In the genomic region with DNA sequence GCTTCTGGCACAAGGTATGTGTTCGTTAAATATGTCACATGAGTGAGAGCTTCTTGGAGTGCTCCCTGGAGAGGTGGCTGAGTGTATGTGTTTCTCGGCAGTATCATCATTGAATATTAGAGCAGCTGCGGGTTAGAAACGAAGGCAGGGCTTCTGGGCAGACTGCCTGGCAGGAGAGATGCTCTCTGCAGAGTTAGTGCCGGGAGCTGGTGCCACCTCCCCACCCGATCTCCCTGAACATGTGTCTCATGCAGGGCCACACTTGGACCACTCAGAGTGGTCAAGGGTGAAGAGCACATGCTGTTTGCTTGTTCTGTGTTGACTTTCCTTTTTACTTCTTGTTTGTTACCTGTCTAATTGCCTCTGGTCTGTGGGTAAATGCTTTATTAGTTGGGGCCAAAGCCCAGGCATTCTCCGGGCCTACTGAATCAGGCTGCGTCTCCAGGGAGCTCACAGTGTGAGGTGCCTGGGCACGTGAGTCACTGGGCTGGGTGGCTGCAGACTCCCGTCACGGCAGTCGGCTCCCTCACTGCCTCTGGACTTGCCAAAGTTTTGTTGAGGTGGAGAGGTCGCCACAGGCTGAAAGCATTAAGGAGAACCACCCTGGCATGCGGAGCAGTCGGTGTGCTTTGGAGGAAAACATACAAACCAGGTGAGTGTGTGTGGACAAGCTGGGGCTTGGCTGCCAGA, we compare ENCODE assay signal across 12 cellular contexts.
DNase-seq lines count a peak whose midpoint lies in the region; ATAC-seq, FAIRE-seq and TF ChIP-seq lines count a peak whose summit lies in the region.
"Had no signal": no experiment of that assay in that cellular context is flagged by ENCODE, and none has a peak within 500 bp of the region (broad histone marks: within the 10 kb centered on the region; RNA-seq: fewer than 3 reads in every experiment).

No MANE protein-coding gene starts in this region.

- H3K9ac ChIP-seq in astrocyte (ENCODE audit: low read length) (no peak overlapping the region), HepG2 (ENCODE audit: insufficient read depth, low read depth, low read length) (no peak overlapping the region)

- no peak overlapping the region for H3K27ac Mint-ChIP-seq in astrocyte (ENCODE audit: unreplicated experiment)

- no peaks in the 10 kb centered on the region for H3K4me1 Mint-ChIP-seq in astrocyte (ENCODE audit: low read depth, unreplicated experiment)

- H4K20me1 ChIP-seq in astrocyte (ENCODE audit: insufficient read depth, low read length) (no peaks in the 10 kb centered on the region), HepG2 (ENCODE audit: insufficient read depth, low read length) (no peaks in the 10 kb centered on the region)

- H3K27ac ChIP-seq in astrocyte (ENCODE audit: low read depth, low read length), result no peak overlapping the region
- no peak overlapping the region for H3K27ac ChIP-seq in upper lobe of right lung
- no peak overlapping the region for H3K27ac ChIP-seq in HepG2 (ENCODE audit: extremely low read length, insufficient read depth, low read length)
- H3K27ac ChIP-seq: 22Rv1, right lobe of liver, SJSA1 had no signal

- H2AFZ ChIP-seq in astrocyte (ENCODE audit: low read depth, low read length) (peak overlapping the region; percentile 13), HepG2 (ENCODE audit: low read length) (no peak overlapping the region)

- TF ChIP-seq CTCF in astrocyte (IDR thresholded peaks at IDR 0.05; ENCODE audit: insufficient read depth, low read depth, low read length) (no peak), upper lobe of right lung (IDR thresholded peaks at IDR 0.05) (no peak), HepG2 (CRISPR knock-in tag; IDR thresholded peaks at IDR 0.05) (no peak)

- H3K36me3 ChIP-seq in astrocyte (ENCODE audit: insufficient read depth, low read length) (no peaks in the 10 kb centered on the region), upper lobe of right lung (no peaks in the 10 kb centered on the region), HepG2 (replicated peaks in 1 of 2; ENCODE audit: control insufficient read depth in 1 of 2, insufficient read depth in 2 of 2, low read length in 2 of 2) (no peaks in the 10 kb centered on the region)
- H3K36me3 ChIP-seq: right lobe of liver, SJSA1 had no signal

- no peaks in the 10 kb centered on the region for H3K9me3 Mint-ChIP-seq in astrocyte (ENCODE audit: unreplicated experiment)

- H3K4me2 ChIP-seq in astrocyte (ENCODE audit: low read length) (peak overlapping the region; percentile 25), HepG2 (ENCODE audit: low read depth, low read length) (no peak overlapping the region)

- DNase-seq in DMS 273 (lab: John Stamatoyannopoulos, UW; ENCODE audit: unreplicated experiment), result peak; percentile 56
- no peak for DNase-seq in DMS 273 treated with DMSO at 0.1 percent for 48 hours (lab: John Stamatoyannopoulos, UW)
- DNase-seq in astrocyte (ENCODE audit: low read depth), result peak; percentile 45
- peak; percentile 44 for DNase-seq in left ventricle myocardium superior
- no peak for DNase-seq in upper lobe of right lung
- no peak for DNase-seq in globus pallidus (ENCODE audit: low spot score)
- DNase-seq in HepG2 (ENCODE audit: low spot score), result no peak
- no peak for DNase-seq in hepatic stellate cell (ENCODE audit: low spot score)
- DNase-seq: activated naive CD4-positive, alpha-beta T cell; right lobe of liver had no signal

- intact Hi-C loops in left ventricle myocardium superior (cut with micrococcal nuclease), result no loop called here
- intact Hi-C loops in upper lobe of right lung (cut with DNase I), result no loop called here
- intact Hi-C loops in HepG2 (cut with micrococcal nuclease; ENCODE audit: unreplicated experiment), result no loop called here

- TF ChIP-seq EP300 in HepG2 (IDR thresholded peaks at IDR 0.05; ENCODE audit: low read depth in 2 of 2, low read length in 2 of 2), result no peak
- TF ChIP-seq EP300 in HepG2 (CRISPR knock-in tag; IDR thresholded peaks at IDR 0.05; ENCODE audit: borderline replicate concordance), result no peak

- no TSS peak for BruUV-seq in HepG2 (replicated peaks; lab: Mats Ljungman, UMichigan)

- H3K4me3 Mint-ChIP-seq in astrocyte (ENCODE audit: unreplicated experiment), result no peak overlapping the region

- H3K27me3 ChIP-seq in astrocyte (ENCODE audit: insufficient read depth, low read length), result no peaks in the 10 kb centered on the region
- no peaks in the 10 kb centered on the region for H3K27me3 ChIP-seq in upper lobe of right lung
- peaks cover 0 to 18% of the 10 kb centered on the region in 2 experiments; a peak in 3 of 5 replicates for H3K27me3 ChIP-seq in HepG2 (ENCODE audit: control insufficient read depth in 1 of 2, insufficient read depth in 2 of 2, low read length in 2 of 2)
- H3K27me3 ChIP-seq: right lobe of liver, SJSA1 had no signal

- TF ChIP-seq RAD21 in HepG2 (CRISPR knock-in tag; IDR thresholded peaks at IDR 0.05), result no peak

- TF ChIP-seq POLR2A in HepG2 (IDR thresholded peaks at IDR 0.05; ENCODE audit: insufficient read depth in 1 of 2, low read depth in 2 of 2, low read length in 2 of 2), result no peak

- ATAC-seq in left ventricle myocardium superior, result peak; percentile 44
- ATAC-seq in upper lobe of right lung, result peak; percentile 39
- ATAC-seq in HepG2, result no peak
- ATAC-seq: right lobe of liver had no signal

- no peak overlapping the region for H3K4me3 ChIP-seq in astrocyte (ENCODE audit: insufficient read depth, low read depth, low read length)
- H3K4me3 ChIP-seq in upper lobe of right lung, result no peak overlapping the region
- H3K4me3 ChIP-seq in HepG2 (replicated peaks in 1 of 3; ENCODE audit: insufficient read depth in 1 of 3, low read depth in 2 of 3, low read length in 3 of 3), result no peak overlapping the region
- H3K4me3 ChIP-seq: right lobe of liver, SJSA1 had no signal

- CTCF ChIA-PET in HepG2 (lab: Yijun Ruan, JAX; ENCODE audit: low intra/inter-chr PET ratio, low total read pairs), result no interaction called here

- no peaks in the 10 kb centered on the region for H3K79me2 ChIP-seq in astrocyte (ENCODE audit: insufficient read depth, low read length)
- no peaks in the 10 kb centered on the region for H3K79me2 ChIP-seq in HepG2 (ENCODE audit: insufficient read depth, low read length)

- peaks cover 2% of the 10 kb centered on the region for H3K36me3 Mint-ChIP-seq in astrocyte (ENCODE audit: low read depth, unreplicated experiment)

- POLR2A ChIA-PET in HepG2 (lab: Yijun Ruan, JAX), result no interaction called here

- no peaks in the 10 kb centered on the region for H3K9me3 ChIP-seq in astrocyte (ENCODE audit: insufficient read depth, low read depth, low read length)
- peaks cover 4% of the 10 kb centered on the region for H3K9me3 ChIP-seq in upper lobe of right lung
- H3K9me3 ChIP-seq in HepG2 (ENCODE audit: low read length), result no peaks in the 10 kb centered on the region
- H3K9me3 ChIP-seq: right lobe of liver, SJSA1 had no signal

- no peaks in the 10 kb centered on the region for H3K4me1 ChIP-seq in astrocyte (ENCODE audit: insufficient read depth, low read length)
- no peaks in the 10 kb centered on the region for H3K4me1 ChIP-seq in upper lobe of right lung
- no peaks in the 10 kb centered on the region for H3K4me1 ChIP-seq in HepG2 (ENCODE audit: insufficient read depth, low read length)
- H3K4me1 ChIP-seq: right lobe of liver, SJSA1 had no signal

- in situ Hi-C loops in HepG2 (cut with HindIII; ENCODE audit: extremely low pct_ligation_motif_present, low pct_unique_long_range_greater_than_20kb), result no loop called here

- 16% methylated on average over 10 of the region's 15 CpGs for WGBS in HepG2 (ENCODE audit: low lambda C conversion rate)

- peaks cover 4% of the 10 kb centered on the region for H3K27me3 Mint-ChIP-seq in astrocyte (ENCODE audit: low read depth, unreplicated experiment)

- FAIRE-seq in astrocyte (lab: Jason Lieb, UNC) (no peak), HepG2 (lab: Jason Lieb, UNC) (no peak)

TF ChIP-seq in HepG2, 621 proteins besides CTCF, POLR2A, EP300 and RAD21 (continues in another document):
- TF ChIP-seq ZMAT3 (CRISPR knock-in tag; conservative IDR thresholded peaks at IDR 0.05) (no peak), ZNF792 (CRISPR knock-in tag; IDR thresholded peaks at IDR 0.05) (no peak), RNF2 (conservative IDR thresholded peaks at IDR 0.05; ENCODE audit: low read depth) (no peak), KDM5B (CRISPR knock-in tag; IDR thresholded peaks at IDR 0.05; ENCODE audit: borderline replicate concordance) (no peak), TBP (CRISPR knock-in tag; IDR thresholded peaks at IDR 0.05) (no peak), SNRNP70 (IDR thresholded peaks at IDR 0.05; ENCODE audit: low read depth, low read length) (no peak), SOX6 (IDR thresholded peaks at IDR 0.05) (no peak), SOX6 (CRISPR knock-in tag; IDR thresholded peaks at IDR 0.05) (no peak), ZNF883 (CRISPR knock-in tag; IDR thresholded peaks at IDR 0.05; ENCODE audit: not compliant biosample characterization) (no peak)
- TF ChIP-seq, protein P1, sequence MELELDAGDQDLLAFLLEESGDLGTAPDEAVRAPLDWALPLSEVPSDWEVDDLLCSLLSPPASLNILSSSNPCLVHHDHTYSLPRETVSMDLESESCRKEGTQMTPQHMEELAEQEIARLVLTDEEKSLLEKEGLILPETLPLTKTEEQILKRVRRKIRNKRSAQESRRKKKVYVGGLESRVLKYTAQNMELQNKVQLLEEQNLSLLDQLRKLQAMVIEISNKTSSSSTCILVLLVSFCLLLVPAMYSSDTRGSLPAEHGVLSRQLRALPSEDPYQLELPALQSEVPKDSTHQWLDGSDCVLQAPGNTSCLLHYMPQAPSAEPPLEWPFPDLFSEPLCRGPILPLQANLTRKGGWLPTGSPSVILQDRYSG (CRISPR knock-in tag; IDR thresholded peaks at IDR 0.05), result no peak
- TF ChIP-seq, protein P2, sequence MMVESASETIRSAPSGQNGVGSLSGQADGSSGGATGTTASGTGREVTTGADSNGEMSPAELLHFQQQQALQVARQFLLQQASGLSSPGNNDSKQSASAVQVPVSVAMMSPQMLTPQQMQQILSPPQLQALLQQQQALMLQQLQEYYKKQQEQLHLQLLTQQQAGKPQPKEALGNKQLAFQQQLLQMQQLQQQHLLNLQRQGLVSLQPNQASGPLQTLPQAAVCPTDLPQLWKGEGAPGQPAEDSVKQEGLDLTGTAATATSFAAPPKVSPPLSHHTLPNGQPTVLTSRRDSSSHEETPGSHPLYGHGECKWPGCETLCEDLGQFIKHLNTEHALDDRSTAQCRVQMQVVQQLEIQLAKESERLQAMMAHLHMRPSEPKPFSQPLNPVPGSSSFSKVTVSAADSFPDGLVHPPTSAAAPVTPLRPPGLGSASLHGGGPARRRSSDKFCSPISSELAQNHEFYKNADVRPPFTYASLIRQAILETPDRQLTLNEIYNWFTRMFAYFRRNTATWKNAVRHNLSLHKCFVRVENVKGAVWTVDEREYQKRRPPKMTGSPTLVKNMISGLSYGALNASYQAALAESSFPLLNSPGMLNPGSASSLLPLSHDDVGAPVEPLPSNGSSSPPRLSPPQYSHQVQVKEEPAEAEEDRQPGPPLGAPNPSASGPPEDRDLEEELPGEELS (CRISPR knock-in tag; IDR thresholded peaks at IDR 0.05), result no peak

Comparison
In these comparisons a context has a peak if more than half of its experiments do, and no peak if none do; other contexts are left out.
1. DNase-seq: peak in DMS 273 (single experiment), astrocyte (single experiment) and left ventricle myocardium superior (single experiment); none in DMS 273 treated with DMSO at 0.1 percent for 48 hours (single experiment), upper lobe of right lung (single experiment), globus pallidus (single experiment), HepG2 (single experiment) and hepatic stellate cell (single experiment).